ENCODE assay signal across 22 cellular contexts in genomic region chr1:33997127-33998047, GRCh38.
"Had no signal": no experiment of that assay in that cellular context is flagged by ENCODE, and none has a peak within 500 bp of the region (broad histone marks: within the 10 kb centered on the region; RNA-seq: fewer than 3 reads in every experiment).

No MANE protein-coding gene starts in this region.

- H3K36me3 ChIP-seq: breast epithelium, gastroesophageal sphincter, heart right ventricle, neutrophil, thoracic aorta, WERI-Rb-1 had no signal

- H3K4me1 Mint-ChIP-seq: naive thymus-derived CD4-positive, alpha-beta T cell; stimulated activated effector memory CD8-positive, alpha-beta T cell treated with anti-CD3 and anti-CD28 coated beads, Interleukin-12 subunit alpha, Interleukin-12 subunit beta, amount 100 ng/mL, for 72 hours; T-cell had no signal

- H3K36me3 Mint-ChIP-seq: activated naive CD4-positive, alpha-beta T cell treated with anti-CD3 and anti-CD28 coated beads, Interleukin-2, amount 50 U/mL, for 72 hours; naive thymus-derived CD4-positive, alpha-beta T cell; stimulated activated effector memory CD8-positive, alpha-beta T cell treated with anti-CD3 and anti-CD28 coated beads, Interleukin-12 subunit alpha, Interleukin-12 subunit beta, amount 100 ng/mL, for 72 hours; T-cell had no signal

- H3K27ac ChIP-seq: breast epithelium, epithelial cell of prostate, gastroesophageal sphincter, heart right ventricle, neutrophil, parathyroid adenoma, thoracic aorta, WERI-Rb-1 had no signal

- H3K9me3 ChIP-seq: breast epithelium, gastroesophageal sphincter, heart right ventricle, mucosa of descending colon, neutrophil, thoracic aorta had no signal

- H3K9me3 Mint-ChIP-seq: stimulated activated effector memory CD8-positive, alpha-beta T cell treated with anti-CD3 and anti-CD28 coated beads, Interleukin-12 subunit alpha, Interleukin-12 subunit beta, amount 100 ng/mL, for 72 hours; T-cell had no signal

- H3K27ac Mint-ChIP-seq: activated CD8-positive, alpha-beta T cell treated with anti-CD3 and anti-CD28 coated beads, Interleukin-2, amount 10 ng/mL, durations not matched to agents 7 days and 5 days; naive thymus-derived CD4-positive, alpha-beta T cell; stimulated activated effector memory CD8-positive, alpha-beta T cell treated with anti-CD3 and anti-CD28 coated beads, Interleukin-12 subunit alpha, Interleukin-12 subunit beta, amount 100 ng/mL, for 72 hours had no signal

- H3K4me1 ChIP-seq: breast epithelium, gastroesophageal sphincter, parathyroid adenoma had no signal

- H3K4me3 ChIP-seq: breast epithelium, gastroesophageal sphincter, heart right ventricle, mucosa of descending colon, thoracic aorta had no signal

- H3K27me3 ChIP-seq: neutrophil had no signal

- H3K4me3 Mint-ChIP-seq: activated CD8-positive, alpha-beta T cell treated with anti-CD3 and anti-CD28 coated beads, Interleukin-2, amount 10 ng/mL, durations not matched to agents 7 days and 5 days; naive thymus-derived CD4-positive, alpha-beta T cell; stimulated activated effector memory CD8-positive, alpha-beta T cell treated with anti-CD3 and anti-CD28 coated beads, Interleukin-12 subunit alpha, Interleukin-12 subunit beta, amount 100 ng/mL, for 72 hours; T-cell had no signal

- DNase-seq: activated CD4-positive, alpha-beta T cell treated with anti-CD3 and anti-CD28 coated beads for 48 hours; activated CD8-positive, alpha-beta memory T cell treated with anti-CD3 and anti-CD28 coated beads, Interleukin-2, amount 50 U/mL, for 4 hours; activated CD8-positive, alpha-beta T cell treated with anti-CD3 and anti-CD28 coated beads, Interleukin-2, amount 10 ng/mL, durations not matched to agents 7 days and 5 days; activated effector memory CD4-positive, alpha-beta T cell treated with anti-CD3 and anti-CD28 coated beads, Interleukin-2, amount 50 U/mL, for 16 hours; activated T-cell treated with anti-CD3 and anti-CD28 coated beads, Interleukin-2, amount 50 U/mL, for 48 hours; heart right ventricle; left colon; mammary epithelial cell; mucosa of descending colon; naive thymus-derived CD4-positive, alpha-beta T cell; stimulated activated CD4-positive, alpha-beta T cell treated with anti-CD3 and anti-CD28 coated beads, Interleukin-12 subunit alpha, Interleukin-12 subunit beta, amount 100 ng/mL, for 4 hours; stimulated activated CD4-positive, alpha-beta T cell treated with anti-CD3 and anti-CD28 coated beads, Interleukin-2, amount 100 ng/mL, for 24 hours; T-cell; WERI-Rb-1 had no signal
